ENCODE assay signal across 17 cellular contexts in genomic region chr10:95267261-95267660, GRCh38. TPM values are rescaled to one million over a fixed set of nuclear protein-coding genes. Genes with fewer than 3 reads are reported as not detected.
DNase-seq lines count a peak whose midpoint lies in the region; ATAC-seq and TF ChIP-seq lines count a peak whose summit lies in the region.
"Had no signal": no experiment of that assay in that cellular context is flagged by ENCODE, and none has a peak within 500 bp of the region (broad histone marks: within the 10 kb centered on the region; RNA-seq: fewer than 3 reads in every experiment).

No MANE protein-coding gene starts in this region.

- 93% methylated on average over 3 of the region's 3 CpGs for WGBS in right cardiac atrium

- H3K27me3 Mint-ChIP-seq in natural killer cell treated with Interleukin-12 subunit alpha and Interleukin-12 subunit beta and Interleukin-15 and Interleukin-18, amount 100 ng/mL, for 72 hours: no peaks in the 10 kb centered on the region
- H3K27me3 Mint-ChIP-seq: brain had no signal

- peaks cover 5% of the 10 kb centered on the region for H3K79me2 ChIP-seq in parathyroid adenoma

- no peak overlapping the region for H3K9ac ChIP-seq in parathyroid adenoma

- H3K27ac ChIP-seq in right atrium auricular region: peak overlapping the region; percentile 86 to 91
- no peak overlapping the region for H3K27ac ChIP-seq in right cardiac atrium (ENCODE audit: low read length)
- H3K27ac ChIP-seq in foreskin keratinocyte: peak overlapping the region; percentile 82
- peak overlapping the region; percentile 74 for H3K27ac ChIP-seq in parathyroid adenoma
- H3K27ac ChIP-seq: SK-N-MC, WERI-Rb-1 had no signal

- H3K27me3 ChIP-seq in right atrium auricular region (no peaks in the 10 kb centered on the region), right cardiac atrium (ENCODE audit: control insufficient read depth, insufficient read depth) (no peaks in the 10 kb centered on the region), foreskin keratinocyte (no peaks in the 10 kb centered on the region), parathyroid adenoma (ENCODE audit: control insufficient read depth, insufficient read depth, low read length) (no peaks in the 10 kb centered on the region)

- H3K27ac Mint-ChIP-seq in natural killer cell treated with Interleukin-12 subunit alpha and Interleukin-12 subunit beta and Interleukin-15 and Interleukin-18, amount 100 ng/mL, for 72 hours: no peak overlapping the region
- H3K27ac Mint-ChIP-seq: immature natural killer cell had no signal

- no peaks in the 10 kb centered on the region for H3K9me3 ChIP-seq in right atrium auricular region
- H3K9me3 ChIP-seq in right cardiac atrium (ENCODE audit: control insufficient read depth, low read length): no peaks in the 10 kb centered on the region
- no peaks in the 10 kb centered on the region for H3K9me3 ChIP-seq in parathyroid adenoma (ENCODE audit: control insufficient read depth, low read length)

- H3K4me3 Mint-ChIP-seq in natural killer cell treated with Interleukin-12 subunit alpha and Interleukin-12 subunit beta and Interleukin-15 and Interleukin-18, amount 100 ng/mL, for 72 hours: no peak overlapping the region
- H3K4me3 Mint-ChIP-seq: immature natural killer cell; naive thymus-derived CD8-positive, alpha-beta T cell had no signal

- no peaks in the 10 kb centered on the region for H3K36me3 Mint-ChIP-seq in natural killer cell treated with Interleukin-12 subunit alpha and Interleukin-12 subunit beta and Interleukin-15 and Interleukin-18, amount 100 ng/mL, for 72 hours
- H3K36me3 Mint-ChIP-seq: brain; naive thymus-derived CD8-positive, alpha-beta T cell had no signal

- H3K4me1 ChIP-seq in right atrium auricular region (peaks cover 0 to 67% of the 10 kb centered on the region in 2 donors), right cardiac atrium (ENCODE audit: control insufficient read depth, insufficient read depth, low read length) (peaks cover 23% of the 10 kb centered on the region), foreskin keratinocyte (peaks cover 46% of the 10 kb centered on the region), parathyroid adenoma (peaks cover 20% of the 10 kb centered on the region)

- TF ChIP-seq CTCF in right atrium auricular region (IDR thresholded peaks at IDR 0.05): no peak
- TF ChIP-seq CTCF in foreskin keratinocyte (conservative IDR thresholded peaks at IDR 0.05): no peak
- TF ChIP-seq CTCF in parathyroid adenoma (IDR thresholded peaks at IDR 0.05): no peak

- intact Hi-C loops in right cardiac atrium (cut with DNase I): no loop called here

- H3K36me3 ChIP-seq in right atrium auricular region (peaks cover 52% of the 10 kb centered on the region), parathyroid adenoma (ENCODE audit: control insufficient read depth, insufficient read depth, low read length) (no peaks in the 10 kb centered on the region)

- H3K4me2 ChIP-seq in parathyroid adenoma (ENCODE audit: low read length): no peak overlapping the region

- DNase-seq in right atrium auricular region (ENCODE audit: low spot score): no peak
- no peak for DNase-seq in right cardiac atrium
- DNase-seq in foreskin keratinocyte: no peak
- no peak for DNase-seq in stimulated activated CD4-positive, alpha-beta T cell treated with anti-CD3 and anti-CD28 coated beads, Interleukin-1b, Interleukin-23, amount 100 ng/mL, for 48 hours
- no peak for DNase-seq in DMS 273 treated with DMSO at 0.1 percent for 48 hours (lab: John Stamatoyannopoulos, UW)
- no peak for DNase-seq in natural killer cell treated with Interleukin-12 subunit alpha and Interleukin-12 subunit beta and Interleukin-15 and Interleukin-18, amount 100 ng/mL, for 72 hours (ENCODE audit: low spot score)
- DNase-seq in hippocampal formation (lab: John Stamatoyannopoulos, UW): no peak
- DNase-seq: activated naive CD4-positive, alpha-beta T cell treated with Interleukin-2 at 50 U/mL for 16 hours; GDM1; immature natural killer cell; naive thymus-derived CD8-positive, alpha-beta T cell; NCI-H1092 treated with DMSO at 0.1 percent for 48 hours; stimulated activated CD4-positive, alpha-beta T cell treated with anti-CD3 and anti-CD28 coated beads, Interleukin-2, amount 100 ng/mL, for 48 hours; WERI-Rb-1 had no signal

- H2AFZ ChIP-seq in parathyroid adenoma: no peak overlapping the region

- H3K4me1 Mint-ChIP-seq in natural killer cell treated with Interleukin-12 subunit alpha and Interleukin-12 subunit beta and Interleukin-15 and Interleukin-18, amount 100 ng/mL, for 72 hours (ENCODE audit: low read depth in 2 of 2): peaks cover 3 to 4% of the 10 kb centered on the region in 2 donors
- H3K4me1 Mint-ChIP-seq: immature natural killer cell had no signal

- H3K9me3 Mint-ChIP-seq in natural killer cell treated with Interleukin-12 subunit alpha and Interleukin-12 subunit beta and Interleukin-15 and Interleukin-18, amount 100 ng/mL, for 72 hours: no peaks in the 10 kb centered on the region
- H3K9me3 Mint-ChIP-seq: brain; immature natural killer cell; naive thymus-derived CD8-positive, alpha-beta T cell had no signal

- no peak overlapping the region for H3K4me3 ChIP-seq in right atrium auricular region
- H3K4me3 ChIP-seq in right cardiac atrium (ENCODE audit: low read length): no peak overlapping the region
- peak overlapping the region; percentile 43 for H3K4me3 ChIP-seq in parathyroid adenoma (ENCODE audit: low read depth, low read length)
- H3K4me3 ChIP-seq: SK-N-MC had no signal

- no peak for ATAC-seq in right cardiac atrium
- ATAC-seq in foreskin keratinocyte: no peak
- no peak for ATAC-seq in natural killer cell treated with Interleukin-12 subunit alpha and Interleukin-12 subunit beta and Interleukin-15 and Interleukin-18, amount 100 ng/mL, for 72 hours

RNA-seq across cellular contexts. Expression of gene PDLIM1, which starts 23.5 kb away (rescaled TPM):
- total RNA-seq in right atrium auricular region: 100 to 1,000 TPM; 126 to 130 TPM
- 100 to 1,000 TPM; 159 to 227 (median 169) TPM for total RNA-seq in right cardiac atrium
- 211 TPM for polyA plus RNA-seq in right cardiac atrium
- total RNA-seq in foreskin keratinocyte: 256 and 304 TPM in 2 replicates
- 366 and 431 TPM in 2 replicates for polyA plus RNA-seq in foreskin keratinocyte
- total RNA-seq in natural killer cell treated with Interleukin-12 subunit alpha and Interleukin-12 subunit beta and Interleukin-15 and Interleukin-18, amount 100 ng/mL, for 72 hours: 1 to 10 TPM; 2.7 to 6.8 TPM

Comparison
In these comparisons a context has a peak if more than half of its experiments do, and no peak if none do; other contexts are left out.
1. RNA of gene PDLIM1, which starts 23.5 kb away (total RNA-seq): 256 to 304 TPM in foreskin keratinocyte, 159 to 227 TPM in right cardiac atrium and 126 to 130 TPM in right atrium auricular region; 2.7 to 6.8 TPM in natural killer cell treated with Interleukin-12 subunit alpha and Interleukin-12 subunit beta and Interleukin-15 and Interleukin-18, amount 100 ng/mL, for 72 hours; every median in the first group is over 10 times any median in the second.